ENCODE assay signal across 9 cellular contexts in the genomic region with DNA sequence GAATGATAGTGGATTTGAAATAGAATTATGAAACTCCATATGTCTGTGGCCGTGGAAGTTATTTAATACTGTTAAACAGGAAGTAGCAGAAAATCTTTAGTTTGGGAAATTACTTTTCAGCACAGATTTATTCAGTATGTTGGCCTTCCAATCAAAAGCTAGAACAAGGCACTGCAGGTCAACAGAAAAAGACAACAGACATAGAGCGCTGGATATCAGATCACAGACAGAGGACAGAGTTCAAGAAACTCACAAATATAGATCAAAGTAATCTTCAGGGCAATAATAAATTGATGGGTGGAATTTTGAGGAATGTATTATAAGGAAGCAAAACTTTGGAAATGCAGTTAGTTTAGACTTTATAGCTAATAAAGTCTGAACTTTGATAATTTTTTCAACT.
"Had no signal": no experiment of that assay in that cellular context is flagged by ENCODE, and none has a peak within 500 bp of the region (broad histone marks: within the 10 kb centered on the region; RNA-seq: fewer than 3 reads in every experiment).

No MANE protein-coding gene starts in this region.

- FAIRE-seq: K562 had no signal

- H3K9ac ChIP-seq: GM23248 had no signal

- H3K27ac ChIP-seq: GM23248, HL-60 had no signal

- H3K36me3 ChIP-seq: HAP-1 had no signal

- H2AFZ ChIP-seq: GM23248 had no signal

- H3K9me3 ChIP-seq: HAP-1 had no signal

- H3K4me1 ChIP-seq: HAP-1 had no signal

- DNase-seq: GM23248, GOT3, H7, HFFc6, IMR-90 had no signal

- H3K4me3 ChIP-seq: GM23248, HAP-1, K562 had no signal

- ATAC-seq: HCT116, K562 had no signal
